1 cellular context compared by ENCODE assay signal in the genomic region with DNA sequence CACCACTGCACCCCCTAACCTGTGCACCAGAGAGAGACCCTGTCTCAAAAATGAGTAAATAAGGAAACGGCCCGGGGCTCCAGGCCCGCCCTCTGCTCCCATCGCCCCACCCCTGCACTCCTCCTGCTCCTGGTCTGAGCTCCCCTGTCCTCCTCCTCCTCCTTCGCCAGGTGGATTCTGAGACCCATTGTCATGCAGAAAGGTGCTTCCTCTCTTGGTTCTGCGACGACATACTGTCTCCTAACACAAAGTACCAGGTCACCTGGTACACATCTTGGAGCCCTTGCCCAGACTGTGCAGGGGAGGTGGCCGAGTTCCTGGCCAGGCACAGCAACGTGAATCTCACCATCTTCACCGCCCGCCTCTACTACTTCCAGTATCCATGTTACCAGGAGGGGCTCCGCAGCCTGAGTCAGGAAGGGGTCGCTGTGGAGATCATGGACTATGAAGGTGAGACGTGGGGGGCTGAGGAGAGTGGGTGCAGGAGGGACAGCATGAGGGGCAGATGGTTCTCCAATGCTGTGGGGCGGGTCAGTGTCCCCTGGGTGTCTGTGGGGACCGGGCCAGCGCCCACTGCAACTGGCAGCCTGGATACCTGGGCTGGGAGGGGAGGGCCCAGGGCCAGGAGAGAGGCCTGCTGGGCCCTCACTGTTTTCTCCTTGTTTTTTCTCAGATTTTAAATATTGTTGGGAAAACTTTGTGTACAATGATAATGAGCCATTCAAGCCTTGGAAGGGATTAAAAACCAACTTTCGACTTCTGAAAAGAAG.
TF ChIP-seq lines count a peak whose summit lies in the region.

No MANE protein-coding gene starts in this region.

TF ChIP-seq in GM12878, 131 proteins besides CTCF, POLR2A, EP300 and RAD21:
- TF ChIP-seq RAD51 (IDR thresholded peaks at IDR 0.05): no peak
- TF ChIP-seq CHD4 (IDR thresholded peaks at IDR 0.05): no peak
- no peak for TF ChIP-seq MEF2B (IDR thresholded peaks at IDR 0.05; ENCODE audit: partially characterized antibody, poor library complexity, severe bottlenecking)
- TF ChIP-seq IRF4 (IDR thresholded peaks at IDR 0.05; ENCODE audit: low read depth, low read length): no peak
- no peak for TF ChIP-seq MTA3 (IDR thresholded peaks at IDR 0.05; ENCODE audit: borderline replicate concordance, low read length)
- TF ChIP-seq TCF3 (IDR thresholded peaks at IDR 0.05; ENCODE audit: borderline replicate concordance, insufficient read depth, low read depth, low read length): no peak
- no peak for TF ChIP-seq SMARCA5 (IDR thresholded peaks at IDR 0.05)
- no peak for TF ChIP-seq RUNX3 (IDR thresholded peaks at IDR 0.05; ENCODE audit: low read length)
- no peak for TF ChIP-seq RFX5 (IDR thresholded peaks at IDR 0.05; ENCODE audit: low read depth, low read length)
- no peak for TF ChIP-seq RCOR1 (conservative IDR thresholded peaks at IDR 0.05; ENCODE audit: low read depth, low read length)
- no peak for TF ChIP-seq ZSCAN29 (IDR thresholded peaks at IDR 0.05)
- TF ChIP-seq, protein P1, sequence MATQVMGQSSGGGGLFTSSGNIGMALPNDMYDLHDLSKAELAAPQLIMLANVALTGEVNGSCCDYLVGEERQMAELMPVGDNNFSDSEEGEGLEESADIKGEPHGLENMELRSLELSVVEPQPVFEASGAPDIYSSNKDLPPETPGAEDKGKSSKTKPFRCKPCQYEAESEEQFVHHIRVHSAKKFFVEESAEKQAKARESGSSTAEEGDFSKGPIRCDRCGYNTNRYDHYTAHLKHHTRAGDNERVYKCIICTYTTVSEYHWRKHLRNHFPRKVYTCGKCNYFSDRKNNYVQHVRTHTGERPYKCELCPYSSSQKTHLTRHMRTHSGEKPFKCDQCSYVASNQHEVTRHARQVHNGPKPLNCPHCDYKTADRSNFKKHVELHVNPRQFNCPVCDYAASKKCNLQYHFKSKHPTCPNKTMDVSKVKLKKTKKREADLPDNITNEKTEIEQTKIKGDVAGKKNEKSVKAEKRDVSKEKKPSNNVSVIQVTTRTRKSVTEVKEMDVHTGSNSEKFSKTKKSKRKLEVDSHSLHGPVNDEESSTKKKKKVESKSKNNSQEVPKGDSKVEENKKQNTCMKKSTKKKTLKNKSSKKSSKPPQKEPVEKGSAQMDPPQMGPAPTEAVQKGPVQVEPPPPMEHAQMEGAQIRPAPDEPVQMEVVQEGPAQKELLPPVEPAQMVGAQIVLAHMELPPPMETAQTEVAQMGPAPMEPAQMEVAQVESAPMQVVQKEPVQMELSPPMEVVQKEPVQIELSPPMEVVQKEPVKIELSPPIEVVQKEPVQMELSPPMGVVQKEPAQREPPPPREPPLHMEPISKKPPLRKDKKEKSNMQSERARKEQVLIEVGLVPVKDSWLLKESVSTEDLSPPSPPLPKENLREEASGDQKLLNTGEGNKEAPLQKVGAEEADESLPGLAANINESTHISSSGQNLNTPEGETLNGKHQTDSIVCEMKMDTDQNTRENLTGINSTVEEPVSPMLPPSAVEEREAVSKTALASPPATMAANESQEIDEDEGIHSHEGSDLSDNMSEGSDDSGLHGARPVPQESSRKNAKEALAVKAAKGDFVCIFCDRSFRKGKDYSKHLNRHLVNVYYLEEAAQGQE (IDR thresholded peaks at IDR 0.05; ENCODE audit: low read depth, low read length): no peak
- TF ChIP-seq, protein P2, sequence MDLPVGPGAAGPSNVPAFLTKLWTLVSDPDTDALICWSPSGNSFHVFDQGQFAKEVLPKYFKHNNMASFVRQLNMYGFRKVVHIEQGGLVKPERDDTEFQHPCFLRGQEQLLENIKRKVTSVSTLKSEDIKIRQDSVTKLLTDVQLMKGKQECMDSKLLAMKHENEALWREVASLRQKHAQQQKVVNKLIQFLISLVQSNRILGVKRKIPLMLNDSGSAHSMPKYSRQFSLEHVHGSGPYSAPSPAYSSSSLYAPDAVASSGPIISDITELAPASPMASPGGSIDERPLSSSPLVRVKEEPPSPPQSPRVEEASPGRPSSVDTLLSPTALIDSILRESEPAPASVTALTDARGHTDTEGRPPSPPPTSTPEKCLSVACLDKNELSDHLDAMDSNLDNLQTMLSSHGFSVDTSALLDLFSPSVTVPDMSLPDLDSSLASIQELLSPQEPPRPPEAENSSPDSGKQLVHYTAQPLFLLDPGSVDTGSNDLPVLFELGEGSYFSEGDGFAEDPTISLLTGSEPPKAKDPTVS (IDR thresholded peaks at IDR 0.05; ENCODE audit: low read depth, low read length): no peak
- TF ChIP-seq NR2C2 (IDR thresholded peaks at IDR 0.05; ENCODE audit: borderline replicate concordance, control insufficient read depth, insufficient read length, low read depth): no peak
- TF ChIP-seq EED (IDR thresholded peaks at IDR 0.05; ENCODE audit: low read depth): no peak
- TF ChIP-seq, protein P3, sequence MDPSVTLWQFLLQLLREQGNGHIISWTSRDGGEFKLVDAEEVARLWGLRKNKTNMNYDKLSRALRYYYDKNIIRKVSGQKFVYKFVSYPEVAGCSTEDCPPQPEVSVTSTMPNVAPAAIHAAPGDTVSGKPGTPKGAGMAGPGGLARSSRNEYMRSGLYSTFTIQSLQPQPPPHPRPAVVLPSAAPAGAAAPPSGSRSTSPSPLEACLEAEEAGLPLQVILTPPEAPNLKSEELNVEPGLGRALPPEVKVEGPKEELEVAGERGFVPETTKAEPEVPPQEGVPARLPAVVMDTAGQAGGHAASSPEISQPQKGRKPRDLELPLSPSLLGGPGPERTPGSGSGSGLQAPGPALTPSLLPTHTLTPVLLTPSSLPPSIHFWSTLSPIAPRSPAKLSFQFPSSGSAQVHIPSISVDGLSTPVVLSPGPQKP (IDR thresholded peaks at IDR 0.05; ENCODE audit: low read depth, low read length): no peak
- no peak for TF ChIP-seq PML (IDR thresholded peaks at IDR 0.05; ENCODE audit: low read length)
